Comparison of ENCODE assay signal across 17 cellular contexts in the genomic region with DNA sequence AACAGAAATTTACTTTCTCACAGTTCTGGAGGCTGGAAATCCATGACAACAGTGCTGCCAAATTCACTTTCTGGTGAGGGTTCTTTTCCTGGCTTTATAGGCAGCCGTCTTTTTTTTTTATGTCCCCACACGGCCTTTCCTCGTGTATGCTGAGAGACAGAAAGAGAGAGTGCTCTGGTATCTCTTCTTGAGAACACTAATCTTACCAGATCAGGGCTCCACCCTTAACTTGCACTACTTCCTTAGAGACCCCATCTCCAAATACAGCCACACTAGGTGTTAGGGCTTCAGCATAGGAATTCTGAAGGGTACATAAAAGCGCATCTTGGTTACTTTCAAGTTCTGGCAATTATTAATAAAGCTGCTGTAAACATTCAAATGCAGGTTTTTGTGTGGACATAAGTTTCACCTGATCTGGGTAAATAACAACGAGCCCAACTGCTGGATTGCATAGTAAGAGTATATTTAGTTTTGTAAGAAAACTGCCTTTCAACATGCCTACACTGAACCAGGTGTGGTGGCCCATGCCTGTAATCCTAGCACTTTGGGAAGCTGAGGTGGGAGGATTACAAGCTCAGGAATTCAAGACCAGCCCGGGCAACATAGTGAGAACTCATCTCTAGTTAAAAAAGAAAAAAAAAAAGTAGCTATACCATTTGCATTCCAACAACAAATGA. TPM values are rescaled to one million over a fixed set of nuclear protein-coding genes. Genes with fewer than 3 reads are reported as not detected.
DNase-seq lines count a peak whose midpoint lies in the region; ATAC-seq and TF ChIP-seq lines count a peak whose summit lies in the region.
"Had no signal": no experiment of that assay in that cellular context is flagged by ENCODE, and none has a peak within 500 bp of the region (broad histone marks: within the 10 kb centered on the region; RNA-seq: fewer than 3 reads in every experiment).

No MANE protein-coding gene starts in this region.

- no peaks in the 10 kb centered on the region for H4K20me1 ChIP-seq in GM23338 (replicated peaks; ENCODE audit: insufficient read depth)

- H3K27ac ChIP-seq in GM23338 (ENCODE audit: low read depth) (no peak overlapping the region), epithelial cell of prostate (peak overlapping the region; percentile 99)
- H3K27ac ChIP-seq: C4-2B, KMS-11 had no signal

- intact Hi-C loops in activated B cell treated with CpG ODN at 0.5 μM for 24 hours (cut with micrococcal nuclease), result no loop called here

- H3K4me3 Mint-ChIP-seq in GM23338, result no peak overlapping the region
- H3K4me3 Mint-ChIP-seq in activated B cell treated with CpG ODN at 0.5 μM for 24 hours, result no peak overlapping the region
- H3K4me3 Mint-ChIP-seq in stimulated activated memory B cell treated with anti-CD40 and anti-IgM and Interleukin-4, amounts not matched to agents 10 μg/mL and 1 μg/mL and 100 μg/mL, for 72 hours, result no peak overlapping the region
- H3K4me3 Mint-ChIP-seq: CD4-positive, alpha-beta memory T cell had no signal

- H3K4me1 Mint-ChIP-seq in GM23338 (peaks cover 27% of the 10 kb centered on the region), activated B cell treated with CpG ODN at 0.5 μM for 24 hours (peaks cover 34% of the 10 kb centered on the region)
- H3K4me1 Mint-ChIP-seq in stimulated activated memory B cell treated with anti-CD40 and anti-IgM and Interleukin-4, amounts not matched to agents 10 μg/mL and 1 μg/mL and 100 μg/mL, for 72 hours, result peaks cover 49% of the 10 kb centered on the region

- H3K27me3 ChIP-seq in GM23338 (ENCODE audit: insufficient read depth), result no peaks in the 10 kb centered on the region
- H3K27me3 ChIP-seq: BE2C had no signal

- TF ChIP-seq CTCF in GM23338 (conservative IDR thresholded peaks at IDR 0.05; ENCODE audit: low read depth in 2 of 2) (no peak), activated B cell treated with CpG ODN at 0.5 μM for 24 hours (IDR thresholded peaks at IDR 0.05) (no peak)

- no peak overlapping the region; the same call in 1 of the 2 replicates for H2AFZ ChIP-seq in GM23338

- H3K36me3 Mint-ChIP-seq in GM23338 (ENCODE audit: low read depth) (peaks cover 17% of the 10 kb centered on the region), activated B cell treated with CpG ODN at 0.5 μM for 24 hours (ENCODE audit: low read depth) (peaks cover 67% of the 10 kb centered on the region)
- peaks cover 50% of the 10 kb centered on the region for H3K36me3 Mint-ChIP-seq in stimulated activated memory B cell treated with anti-CD40 and anti-IgM and Interleukin-4, amounts not matched to agents 10 μg/mL and 1 μg/mL and 100 μg/mL, for 72 hours

- H3K79me2 ChIP-seq in GM23338 (replicated peaks; ENCODE audit: insufficient read depth), result no peaks in the 10 kb centered on the region

- no peak overlapping the region for H3K4me2 ChIP-seq in GM23338
- H3K4me2 ChIP-seq: KMS-11 had no signal

- no peak overlapping the region for H3K4me3 ChIP-seq in GM23338

- CTCF ChIA-PET in activated B cell treated with CpG ODN at 0.5 μM for 24 hours (lab: Charles Lee), result interaction anchor here (0.6 to 2.0 kb wide), 3 partner anchors 10 to 79 kb away, joined by 3 to 5 read pairs (median 5); no protein-coding TSS in a partner anchor

- H3K4me1 ChIP-seq in GM23338 (ENCODE audit: insufficient read depth), result peaks cover 9% of the 10 kb centered on the region
- H3K4me1 ChIP-seq: BE2C had no signal

- H3K36me3 ChIP-seq in GM23338 (ENCODE audit: insufficient read depth), result no peaks in the 10 kb centered on the region
- H3K36me3 ChIP-seq: BE2C had no signal

- no peaks in the 10 kb centered on the region for H3F3A ChIP-seq in GM23338 (replicated peaks; ENCODE audit: low read depth)

- H3K27ac Mint-ChIP-seq in GM23338 (no peak overlapping the region), activated B cell treated with CpG ODN at 0.5 μM for 24 hours (peak overlapping the region; percentile 10)
- H3K27ac Mint-ChIP-seq in stimulated activated memory B cell treated with anti-CD40 and anti-IgM and Interleukin-4, amounts not matched to agents 10 μg/mL and 1 μg/mL and 100 μg/mL, for 72 hours, result peak overlapping the region; percentile 80

- no peaks in the 10 kb centered on the region for H3K9me2 ChIP-seq in GM23338 (ENCODE audit: insufficient read depth)

- H3K27me3 Mint-ChIP-seq in GM23338 (ENCODE audit: insufficient read depth, low read depth, poor library complexity) (no peaks in the 10 kb centered on the region), activated B cell treated with CpG ODN at 0.5 μM for 24 hours (no peaks in the 10 kb centered on the region)
- H3K27me3 Mint-ChIP-seq in stimulated activated memory B cell treated with anti-CD40 and anti-IgM and Interleukin-4, amounts not matched to agents 10 μg/mL and 1 μg/mL and 100 μg/mL, for 72 hours, result no peaks in the 10 kb centered on the region
- H3K27me3 Mint-ChIP-seq: CD4-positive, alpha-beta memory T cell; IgD-negative memory B cell had no signal

- peaks cover 15% of the 10 kb centered on the region for H3K9me3 Mint-ChIP-seq in GM23338
- peaks cover 14% of the 10 kb centered on the region for H3K9me3 Mint-ChIP-seq in activated B cell treated with CpG ODN at 0.5 μM for 24 hours
- peaks cover 24% of the 10 kb centered on the region for H3K9me3 Mint-ChIP-seq in stimulated activated memory B cell treated with anti-CD40 and anti-IgM and Interleukin-4, amounts not matched to agents 10 μg/mL and 1 μg/mL and 100 μg/mL, for 72 hours

- POLR2A ChIA-PET in activated B cell treated with CpG ODN at 0.5 μM for 24 hours (lab: Charles Lee), result interaction anchor here (2.2 kb wide), 1 partner anchor 8 kb away, joined by 7 read pairs; a partner anchor contains a TSS

- ATAC-seq in GM23338, result peak; percentile 38; the same call in 2 of the 3 replicates
- no peak for ATAC-seq in activated B cell treated with CpG ODN at 0.5 μM for 24 hours (ENCODE audit: low read depth)
- no peak for ATAC-seq in stimulated activated memory B cell treated with anti-CD40 and anti-IgM and Interleukin-4, amounts not matched to agents 10 μg/mL and 1 μg/mL and 100 μg/mL, for 72 hours
- no peak for ATAC-seq in HG02840 (IDR thresholded peaks at IDR 0.05; ENCODE audit: low FRiP score, unreplicated experiment)
- ATAC-seq: HCT116 had no signal

- DNase-seq in GM23338 (ENCODE audit: low spot score) (no peak), activated B cell treated with CpG ODN at 0.5 μM for 24 hours (no peak), epithelial cell of prostate (ENCODE audit: low read depth, low spot score) (peak; percentile 24), Kasumi-1 (lab: John Stamatoyannopoulos, UW) (no peak), NCI-H1436 (lab: John Stamatoyannopoulos, UW) (no peak)
- DNase-seq: BE2C; CD4-positive, alpha-beta memory T cell; COR-L47; DMS153; DND-41; GDM1 had no signal

TF ChIP-seq in GM23338, 12 proteins besides CTCF, POLR2A, EP300 and RAD21 (continues in another document):
- TF ChIP-seq, protein P1, sequence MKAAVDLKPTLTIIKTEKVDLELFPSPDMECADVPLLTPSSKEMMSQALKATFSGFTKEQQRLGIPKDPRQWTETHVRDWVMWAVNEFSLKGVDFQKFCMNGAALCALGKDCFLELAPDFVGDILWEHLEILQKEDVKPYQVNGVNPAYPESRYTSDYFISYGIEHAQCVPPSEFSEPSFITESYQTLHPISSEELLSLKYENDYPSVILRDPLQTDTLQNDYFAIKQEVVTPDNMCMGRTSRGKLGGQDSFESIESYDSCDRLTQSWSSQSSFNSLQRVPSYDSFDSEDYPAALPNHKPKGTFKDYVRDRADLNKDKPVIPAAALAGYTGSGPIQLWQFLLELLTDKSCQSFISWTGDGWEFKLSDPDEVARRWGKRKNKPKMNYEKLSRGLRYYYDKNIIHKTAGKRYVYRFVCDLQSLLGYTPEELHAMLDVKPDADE (IDR thresholded peaks at IDR 0.05), result no peak
- TF ChIP-seq STAT1 (IDR thresholded peaks at IDR 0.05; ENCODE audit: unreplicated experiment), result no peak
- no peak for TF ChIP-seq ZNF114 (CRISPR knock-in tag; IDR thresholded peaks at IDR 0.05)
- TF ChIP-seq, protein P2, sequence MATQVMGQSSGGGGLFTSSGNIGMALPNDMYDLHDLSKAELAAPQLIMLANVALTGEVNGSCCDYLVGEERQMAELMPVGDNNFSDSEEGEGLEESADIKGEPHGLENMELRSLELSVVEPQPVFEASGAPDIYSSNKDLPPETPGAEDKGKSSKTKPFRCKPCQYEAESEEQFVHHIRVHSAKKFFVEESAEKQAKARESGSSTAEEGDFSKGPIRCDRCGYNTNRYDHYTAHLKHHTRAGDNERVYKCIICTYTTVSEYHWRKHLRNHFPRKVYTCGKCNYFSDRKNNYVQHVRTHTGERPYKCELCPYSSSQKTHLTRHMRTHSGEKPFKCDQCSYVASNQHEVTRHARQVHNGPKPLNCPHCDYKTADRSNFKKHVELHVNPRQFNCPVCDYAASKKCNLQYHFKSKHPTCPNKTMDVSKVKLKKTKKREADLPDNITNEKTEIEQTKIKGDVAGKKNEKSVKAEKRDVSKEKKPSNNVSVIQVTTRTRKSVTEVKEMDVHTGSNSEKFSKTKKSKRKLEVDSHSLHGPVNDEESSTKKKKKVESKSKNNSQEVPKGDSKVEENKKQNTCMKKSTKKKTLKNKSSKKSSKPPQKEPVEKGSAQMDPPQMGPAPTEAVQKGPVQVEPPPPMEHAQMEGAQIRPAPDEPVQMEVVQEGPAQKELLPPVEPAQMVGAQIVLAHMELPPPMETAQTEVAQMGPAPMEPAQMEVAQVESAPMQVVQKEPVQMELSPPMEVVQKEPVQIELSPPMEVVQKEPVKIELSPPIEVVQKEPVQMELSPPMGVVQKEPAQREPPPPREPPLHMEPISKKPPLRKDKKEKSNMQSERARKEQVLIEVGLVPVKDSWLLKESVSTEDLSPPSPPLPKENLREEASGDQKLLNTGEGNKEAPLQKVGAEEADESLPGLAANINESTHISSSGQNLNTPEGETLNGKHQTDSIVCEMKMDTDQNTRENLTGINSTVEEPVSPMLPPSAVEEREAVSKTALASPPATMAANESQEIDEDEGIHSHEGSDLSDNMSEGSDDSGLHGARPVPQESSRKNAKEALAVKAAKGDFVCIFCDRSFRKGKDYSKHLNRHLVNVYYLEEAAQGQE (IDR thresholded peaks at IDR 0.05; ENCODE audit: unreplicated experiment), result no peak
- no peak for TF ChIP-seq CREB1 (CRISPR knock-in tag; IDR thresholded peaks at IDR 0.05; ENCODE audit: low read depth)

RNA-seq across cellular contexts. Expression of a gene that starts 8.2 kb away (rescaled TPM):
- 203 and 261 TPM in 2 replicates for total RNA-seq in GM23338 (2014; rRNA removed; shearing (Covaris generic))
- polyA plus RNA-seq in GM23338 (2016; fragmentation: Nextera tagmentation; extraction: Ambion mirVana), result 48.5 and 58.2 TPM in 2 replicates
- 42.1 and 44.2 TPM in 2 replicates for total RNA-seq in activated B cell treated with CpG ODN at 0.5 μM for 24 hours
